ENCODE assay signal across 1 cellular context in the genomic region with DNA sequence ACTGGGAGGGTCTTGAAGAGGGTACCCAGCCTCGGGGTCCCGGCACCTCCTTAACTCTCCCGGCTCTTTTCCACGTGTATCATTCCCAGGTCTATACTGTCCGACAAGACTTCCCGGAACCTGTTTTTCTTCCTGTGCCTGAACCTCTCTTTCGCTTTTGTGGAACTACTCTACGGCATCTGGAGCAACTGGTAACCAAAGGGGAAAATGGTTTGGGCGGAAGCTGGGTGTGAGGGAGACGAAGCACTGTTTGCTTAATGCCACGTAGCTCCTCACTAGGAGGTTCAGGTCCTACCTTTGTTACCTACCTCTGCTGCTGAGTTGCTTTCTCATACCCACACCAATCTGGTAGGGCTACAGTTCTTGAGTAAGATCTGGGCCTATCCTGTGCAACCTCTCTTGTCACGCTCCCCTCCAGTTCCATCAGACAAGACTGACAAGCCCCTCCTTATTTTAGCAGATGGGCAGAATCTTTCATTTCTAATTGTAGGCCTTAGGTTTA.
TF ChIP-seq lines count a peak whose summit lies in the region.

No MANE protein-coding gene starts in this region.

TF ChIP-seq in endothelial cell of umbilical vein, 7 proteins besides CTCF, POLR2A, EP300 and RAD21:
- TF ChIP-seq FOS (IDR thresholded peaks at IDR 0.05; ENCODE audit: borderline replicate concordance, insufficient read depth, low read length) (no peak), JUN (IDR thresholded peaks at IDR 0.05; ENCODE audit: borderline replicate concordance, insufficient read depth, insufficient read length, low read depth) (no peak), EZH2 (IDR thresholded peaks at IDR 0.05; ENCODE audit: borderline replicate concordance, low read depth, low read length, severe bottlenecking) (no peak), MYC (IDR thresholded peaks at IDR 0.05; ENCODE audit: low read depth, low read length) (no peak), POLR2AphosphoS5 (IDR thresholded peaks at IDR 0.05; ENCODE audit: insufficient read depth, low read depth, low read length) (no peak), GATA2 (IDR thresholded peaks at IDR 0.05; ENCODE audit: insufficient read depth, insufficient read length, low read depth, low read length) (no peak)
- TF ChIP-seq, protein P1, sequence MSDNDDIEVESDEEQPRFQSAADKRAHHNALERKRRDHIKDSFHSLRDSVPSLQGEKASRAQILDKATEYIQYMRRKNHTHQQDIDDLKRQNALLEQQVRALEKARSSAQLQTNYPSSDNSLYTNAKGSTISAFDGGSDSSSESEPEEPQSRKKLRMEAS (IDR thresholded peaks at IDR 0.05; ENCODE audit: insufficient read depth, insufficient read length) = no peak
